Comparison of ENCODE assay signal across 8 cellular contexts in genomic region chr18:48445540-48445939, GRCh38. TPM values are rescaled to one million over a fixed set of nuclear protein-coding genes. Genes with fewer than 3 reads are reported as not detected.
A peak's percentile ranks its signal among the peaks of the same experiment; 100 is the strongest.
DNase-seq lines count a peak whose midpoint lies in the region; ATAC-seq and TF ChIP-seq lines count a peak whose summit lies in the region.

No MANE protein-coding gene starts in this region.

- no peak for TF ChIP-seq POLR2A in heart left ventricle (IDR thresholded peaks at IDR 0.05)

- H3K27ac ChIP-seq in heart left ventricle: no peak overlapping the region

- DNase-seq in COLO829 (ENCODE audit: low spot score) (peak; percentile 60), NCI-H1048 (lab: John Stamatoyannopoulos, UW) (peak; percentile 46), SK-MEL-5 (ENCODE audit: low read depth, low spot score) (peak; percentile 87), heart left ventricle (peak; percentile 53 to 77 (median 61)), renal cortical epithelial cell (ENCODE audit: low read depth) (peak; percentile 83), occipital lobe (lab: John Stamatoyannopoulos, UW) (no peak)
- DNase-seq in activated naive CD4-positive, alpha-beta T cell treated with Interleukin-2 at 50 U/mL for 16 hours: peak; percentile 77

- in situ Hi-C loops in SK-MEL-5 (cut with HindIII; ENCODE audit: low pct_unique_long_range_greater_than_20kb, low sequenced_read_pairs): no loop called here

- WGBS in heart left ventricle, 4 donors: 90 to 94% (median 93%) methylated on average over 3 of the region's 3 CpGs

- H3K4me1 ChIP-seq in heart left ventricle: peaks cover 0 to 36% (median 17%) of the 10 kb centered on the region in 12 donors

- ATAC-seq in GM21528 (IDR thresholded peaks at IDR 0.05; ENCODE audit: low FRiP score, unreplicated experiment): peak; percentile 61
- ATAC-seq in heart left ventricle: peak; percentile 63 to 82 (median 72)

- intact Hi-C loops in heart left ventricle (cut with DNase I): loop anchor here in 9 of 10 donors (1.0 to 10.0 kb wide), 12 partner anchors 33 to 671 kb away; no protein-coding TSS in a partner anchor

- H3K27me3 ChIP-seq in heart left ventricle: peaks cover 0 to 4% (median 0%) of the 10 kb centered on the region in 9 donors

- TF ChIP-seq CTCF in heart left ventricle (IDR thresholded peaks at IDR 0.05): peak; percentile 76 to 90 (median 84)

- H3K36me3 ChIP-seq in heart left ventricle: no peaks in the 10 kb centered on the region

- no peaks in the 10 kb centered on the region for H3K9me3 ChIP-seq in heart left ventricle

- no peak overlapping the region for H3K4me3 ChIP-seq in heart left ventricle

RNA-seq across cellular contexts. Expression of gene ZBTB7C, which starts 36.4 kb away (rescaled TPM):
- total RNA-seq in SK-MEL-5 (2014; rRNA removed; shearing (Covaris generic)): 0.16 TPM in 1 of 2 replicates, not detected in the other
- 0.02 TPM in 1 of 2 replicates, not detected in the other for polyA plus RNA-seq in SK-MEL-5 (2015; cell fraction: cytosol; rRNA removed)
- polyA plus RNA-seq in SK-MEL-5 (2015; cell fraction: nucleus; rRNA removed): not detected in 2 replicates
- total RNA-seq in heart left ventricle (1 to 10 TPM; 1.9 to 7.5 (median 2.4) TPM), renal cortical epithelial cell (0.17 and 0.99 TPM in 2 replicates), occipital lobe (0.78 TPM)
- under 1 TPM; 0.68 to 0.99 TPM for polyA plus RNA-seq in heart left ventricle
